Comparison of ENCODE assay signal across 16 cellular contexts in the genomic region with DNA sequence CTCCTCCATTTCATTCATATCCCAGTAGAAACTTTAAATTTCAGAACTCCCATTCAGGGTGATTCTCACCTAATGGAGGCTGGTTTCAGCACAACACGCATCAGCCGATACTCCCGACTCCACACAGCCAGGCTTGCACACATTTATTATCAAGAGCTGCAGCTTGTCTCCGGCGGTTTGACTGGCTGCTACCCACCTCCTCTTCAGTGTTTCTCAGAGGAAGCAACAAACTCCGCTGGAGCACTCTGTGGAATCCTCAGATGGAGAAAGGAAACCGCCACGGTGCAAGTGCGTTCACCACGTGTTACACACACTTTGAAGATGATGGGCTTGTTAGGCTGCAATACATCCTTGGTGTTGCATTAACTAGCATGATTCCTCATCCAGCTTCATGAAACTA. TPM values are rescaled to one million over a fixed set of nuclear protein-coding genes. Genes with fewer than 3 reads are reported as not detected.
DNase-seq lines count a peak whose midpoint lies in the region; TF ChIP-seq lines count a peak whose summit lies in the region.
"Had no signal": no experiment of that assay in that cellular context is flagged by ENCODE, and none has a peak within 500 bp of the region (broad histone marks: within the 10 kb centered on the region; RNA-seq: fewer than 3 reads in every experiment).

No MANE protein-coding gene starts in this region.

- H3K4me3 ChIP-seq in BLaER1 (peak overlapping the region; percentile 15; the same call in 1 of the 2 replicates), neural cell (ENCODE audit: low read length) (no peak overlapping the region), breast epithelium (no peak overlapping the region)
- no peak overlapping the region for H3K4me3 ChIP-seq in BLaER1 treated with 17β-estradiol and CSF1 and Interleukin-3, amounts not matched to agents 10 nM and 100 nM
- H3K4me3 ChIP-seq: GM12878, HAP-1 had no signal

- H3K4me2 ChIP-seq in BLaER1 (peak overlapping the region; percentile 70), neural cell (ENCODE audit: low read length) (no peak overlapping the region)
- peak overlapping the region in 9 of 11 experiments; percentile 20 to 65 (median 52); a peak in 18 of 22 replicates for H3K4me2 ChIP-seq in BLaER1 treated with 17β-estradiol and CSF1 and Interleukin-3, amounts not matched to agents 10 nM and 100 nM

- H2AFZ ChIP-seq in neural cell (ENCODE audit: low read depth, low read length) = peak overlapping the region; percentile 6

- intact Hi-C loops in breast epithelium (cut with DNase I; ENCODE audit: low total_unique reads) = no loop called here

- H3K4me1 ChIP-seq in BLaER1 (peaks cover 80% of the 10 kb centered on the region), breast epithelium (no peaks in the 10 kb centered on the region)
- H3K4me1 ChIP-seq in BLaER1 treated with 17β-estradiol and CSF1 and Interleukin-3, amounts not matched to agents 10 nM and 100 nM = peaks cover 18 to 80% (median 68%) of the 10 kb centered on the region in 10 experiments
- H3K4me1 ChIP-seq: HAP-1 had no signal

- no peaks in the 10 kb centered on the region for H3K79me2 ChIP-seq in neural cell (replicated peaks; ENCODE audit: insufficient read depth, low read length)

- H3K9ac ChIP-seq in BLaER1 (no peak overlapping the region), neural cell (ENCODE audit: low read length) (no peak overlapping the region)
- peak overlapping the region in 1 of 11 experiments; percentile 25; a peak in 1 of 22 replicates for H3K9ac ChIP-seq in BLaER1 treated with 17β-estradiol and CSF1 and Interleukin-3, amounts not matched to agents 10 nM and 100 nM

- peaks cover 19% of the 10 kb centered on the region for H3K9me3 ChIP-seq in BLaER1
- peaks cover 11 to 37% (median 29%) of the 10 kb centered on the region in 11 experiments; a peak in 21 of 22 replicates for H3K9me3 ChIP-seq in BLaER1 treated with 17β-estradiol and CSF1 and Interleukin-3, amounts not matched to agents 10 nM and 100 nM (replicated peaks in 1 of 11)
- no peaks in the 10 kb centered on the region for H3K9me3 ChIP-seq in neural cell (ENCODE audit: low read length)
- H3K9me3 ChIP-seq in breast epithelium = no peaks in the 10 kb centered on the region
- H3K9me3 ChIP-seq: HAP-1 had no signal

- TF ChIP-seq RAD21 in neural cell (conservative IDR thresholded peaks at IDR 0.05) = no peak

- H3K36me3 ChIP-seq in BLaER1 = no peaks in the 10 kb centered on the region; the same call in 1 of the 2 replicates
- H3K36me3 ChIP-seq in BLaER1 treated with 17β-estradiol and CSF1 and Interleukin-3, amounts not matched to agents 10 nM and 100 nM = no peaks in the 10 kb centered on the region; a peak in 1 of 22 replicates
- H3K36me3 ChIP-seq in neural cell (ENCODE audit: insufficient read depth, low read length) = no peaks in the 10 kb centered on the region
- H3K36me3 ChIP-seq in breast epithelium = no peaks in the 10 kb centered on the region
- H3K36me3 ChIP-seq: HAP-1 had no signal

- no peaks in the 10 kb centered on the region for H3F3A ChIP-seq in neural cell (ENCODE audit: insufficient read depth, low read length, poor library complexity, severe bottlenecking)

- DNase-seq in activated CD4-positive, alpha-beta T cell treated with anti-CD3 and anti-CD28 coated beads for 1 hour = no peak
- no peak for DNase-seq in breast epithelium (ENCODE audit: low spot score in 2 of 2)
- DNase-seq in T1000 (lab: John Stamatoyannopoulos, UW) = no peak
- DNase-seq: CD4-positive, alpha-beta T cell; CD8-positive, alpha-beta memory T cell; DMS 273 treated with DMSO at 0.1 percent for 48 hours; DMS79; EL; GDM1; GOT3; HFFc6 had no signal

- TF ChIP-seq EP300 in neural cell (conservative IDR thresholded peaks at IDR 0.05; ENCODE audit: poor library complexity, severe bottlenecking) = no peak

- no peaks in the 10 kb centered on the region for H3K9me2 ChIP-seq in neural cell (ENCODE audit: insufficient read depth, low read length)

- H3K27ac ChIP-seq in BLaER1 (no peak overlapping the region), neural cell (ENCODE audit: low read length) (peak overlapping the region; percentile 92), breast epithelium (no peak overlapping the region)
- peak overlapping the region in 3 of 11 experiments; percentile 40 to 92 (median 89); a peak in 4 of 22 replicates for H3K27ac ChIP-seq in BLaER1 treated with 17β-estradiol and CSF1 and Interleukin-3, amounts not matched to agents 10 nM and 100 nM

- H4K20me1 ChIP-seq in BLaER1 = no peaks in the 10 kb centered on the region
- no peaks in the 10 kb centered on the region for H4K20me1 ChIP-seq in BLaER1 treated with 17β-estradiol and CSF1 and Interleukin-3, amounts not matched to agents 10 nM and 100 nM
- no peaks in the 10 kb centered on the region for H4K20me1 ChIP-seq in neural cell (ENCODE audit: insufficient read depth)

- H3K27me3 ChIP-seq in BLaER1 (no peaks in the 10 kb centered on the region), neural cell (ENCODE audit: insufficient read depth, low read depth, low read length) (no peaks in the 10 kb centered on the region), breast epithelium (no peaks in the 10 kb centered on the region)
- H3K27me3 ChIP-seq in BLaER1 treated with 17β-estradiol and CSF1 and Interleukin-3, amounts not matched to agents 10 nM and 100 nM = no peaks in the 10 kb centered on the region

- TF ChIP-seq CTCF in neural cell (IDR thresholded peaks at IDR 0.05; ENCODE audit: poor library complexity, severe bottlenecking) (no peak), breast epithelium (IDR thresholded peaks at IDR 0.05) (no peak)

- no peak for TF ChIP-seq POLR2A in breast epithelium (IDR thresholded peaks at IDR 0.05)

TF ChIP-seq in neural cell, 6 proteins besides CTCF, POLR2A, EP300 and RAD21:
- TF ChIP-seq TAF1 (IDR thresholded peaks at IDR 0.05; ENCODE audit: low read depth) = no peak
- no peak for TF ChIP-seq SMC3 (conservative IDR thresholded peaks at IDR 0.05; ENCODE audit: poor library complexity)
- TF ChIP-seq POLR2AphosphoS5 (IDR thresholded peaks at IDR 0.05) = no peak
- no peak for TF ChIP-seq EZH2 (IDR thresholded peaks at IDR 0.05; ENCODE audit: borderline replicate concordance, insufficient read depth, low read length, poor library complexity, severe bottlenecking)
- TF ChIP-seq, protein P1, sequence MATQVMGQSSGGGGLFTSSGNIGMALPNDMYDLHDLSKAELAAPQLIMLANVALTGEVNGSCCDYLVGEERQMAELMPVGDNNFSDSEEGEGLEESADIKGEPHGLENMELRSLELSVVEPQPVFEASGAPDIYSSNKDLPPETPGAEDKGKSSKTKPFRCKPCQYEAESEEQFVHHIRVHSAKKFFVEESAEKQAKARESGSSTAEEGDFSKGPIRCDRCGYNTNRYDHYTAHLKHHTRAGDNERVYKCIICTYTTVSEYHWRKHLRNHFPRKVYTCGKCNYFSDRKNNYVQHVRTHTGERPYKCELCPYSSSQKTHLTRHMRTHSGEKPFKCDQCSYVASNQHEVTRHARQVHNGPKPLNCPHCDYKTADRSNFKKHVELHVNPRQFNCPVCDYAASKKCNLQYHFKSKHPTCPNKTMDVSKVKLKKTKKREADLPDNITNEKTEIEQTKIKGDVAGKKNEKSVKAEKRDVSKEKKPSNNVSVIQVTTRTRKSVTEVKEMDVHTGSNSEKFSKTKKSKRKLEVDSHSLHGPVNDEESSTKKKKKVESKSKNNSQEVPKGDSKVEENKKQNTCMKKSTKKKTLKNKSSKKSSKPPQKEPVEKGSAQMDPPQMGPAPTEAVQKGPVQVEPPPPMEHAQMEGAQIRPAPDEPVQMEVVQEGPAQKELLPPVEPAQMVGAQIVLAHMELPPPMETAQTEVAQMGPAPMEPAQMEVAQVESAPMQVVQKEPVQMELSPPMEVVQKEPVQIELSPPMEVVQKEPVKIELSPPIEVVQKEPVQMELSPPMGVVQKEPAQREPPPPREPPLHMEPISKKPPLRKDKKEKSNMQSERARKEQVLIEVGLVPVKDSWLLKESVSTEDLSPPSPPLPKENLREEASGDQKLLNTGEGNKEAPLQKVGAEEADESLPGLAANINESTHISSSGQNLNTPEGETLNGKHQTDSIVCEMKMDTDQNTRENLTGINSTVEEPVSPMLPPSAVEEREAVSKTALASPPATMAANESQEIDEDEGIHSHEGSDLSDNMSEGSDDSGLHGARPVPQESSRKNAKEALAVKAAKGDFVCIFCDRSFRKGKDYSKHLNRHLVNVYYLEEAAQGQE (IDR thresholded peaks at IDR 0.05; ENCODE audit: borderline replicate concordance) = no peak
- TF ChIP-seq MXI1 (conservative IDR thresholded peaks at IDR 0.05; ENCODE audit: poor library complexity, severe bottlenecking) = no peak

RNA-seq across cellular contexts. Expression of gene NUDT7, which starts 39.7 kb away (rescaled TPM):
- 6.5 and 13.9 TPM in 2 replicates for polyA plus RNA-seq in neural cell
- polyA minus RNA-seq in neural cell = 5.8 and 9.5 TPM in 2 replicates
- total RNA-seq in breast epithelium = 10 to 100 TPM in 2 of 3 donors, 1 to 10 TPM in 1; 4.9 to 12.3 (median 11.1) TPM
